In genomic region chr6:6811151-6812002, GRCh38 we compare ENCODE assay signal across 8 cellular contexts.
DNase-seq lines count a peak whose midpoint lies in the region; ATAC-seq and TF ChIP-seq lines count a peak whose summit lies in the region.

No MANE protein-coding gene starts in this region.

- H3K9me3 Mint-ChIP-seq in activated naive CD4-positive, alpha-beta T cell treated with anti-CD3 and anti-CD28 coated beads, Interleukin-2, amount 10 ng/mL, durations not matched to agents 7 days and 5 days: no peaks in the 10 kb centered on the region
- peaks cover 0 to 1% (median 0%) of the 10 kb centered on the region in 5 experiments for H3K9me3 Mint-ChIP-seq in brain

- H3K36me3 ChIP-seq in stomach: no peaks in the 10 kb centered on the region

- peak overlapping the region; percentile 85 for H3K27ac Mint-ChIP-seq in activated naive CD4-positive, alpha-beta T cell treated with anti-CD3 and anti-CD28 coated beads, Interleukin-2, amount 10 ng/mL, durations not matched to agents 7 days and 5 days
- peak overlapping the region in 2 of 5 experiments; percentile 35 to 76 for H3K27ac Mint-ChIP-seq in brain

- CTCF ChIA-PET in activated naive CD4-positive, alpha-beta T cell treated with anti-CD3 and anti-CD28 coated beads, Interleukin-2, amount 10 ng/mL, durations not matched to agents 7 days and 5 days (lab: Charles Lee): no interaction called here

- TF ChIP-seq EP300 in stomach (IDR thresholded peaks at IDR 0.05): no peak

- H3K9me3 ChIP-seq in stomach: no peaks in the 10 kb centered on the region

- 3 to 14% (median 7%) methylated on average over 16 of the region's 16 CpGs for WGBS in stomach, 5 donors

- no peak for TF ChIP-seq POLR2A in stomach (IDR thresholded peaks at IDR 0.05)

- peaks cover 6 to 13% (median 10%) of the 10 kb centered on the region in 4 donors for H3K4me1 ChIP-seq in stomach

- no peaks in the 10 kb centered on the region for H3K27me3 ChIP-seq in stomach

- intact Hi-C loops in stomach (cut with DNase I; ENCODE audit: low total_unique reads): no loop called here

- peaks cover 27% of the 10 kb centered on the region for H3K4me1 Mint-ChIP-seq in activated naive CD4-positive, alpha-beta T cell treated with anti-CD3 and anti-CD28 coated beads, Interleukin-2, amount 10 ng/mL, durations not matched to agents 7 days and 5 days
- peaks cover 16% of the 10 kb centered on the region for H3K4me1 Mint-ChIP-seq in brain

- TF ChIP-seq CTCF in brain (conservative IDR thresholded peaks at IDR 0.05): no peak
- no peak for TF ChIP-seq CTCF in stomach (IDR thresholded peaks at IDR 0.05)

- H3K4me3 Mint-ChIP-seq in activated naive CD4-positive, alpha-beta T cell treated with anti-CD3 and anti-CD28 coated beads, Interleukin-2, amount 10 ng/mL, durations not matched to agents 7 days and 5 days: peak overlapping the region; percentile 74
- H3K4me3 Mint-ChIP-seq in brain: peak overlapping the region in 4 of 5 experiments; percentile 41 to 67 (median 49)

- H3K4me3 ChIP-seq in stomach: peak overlapping the region; percentile 32 to 44 (median 38)

- peak overlapping the region; percentile 53 to 83 (median 67) for H3K27ac ChIP-seq in stomach

- peaks cover 29% of the 10 kb centered on the region for H3K27me3 Mint-ChIP-seq in activated naive CD4-positive, alpha-beta T cell treated with anti-CD3 and anti-CD28 coated beads, Interleukin-2, amount 10 ng/mL, durations not matched to agents 7 days and 5 days
- peaks cover 2% of the 10 kb centered on the region for H3K27me3 Mint-ChIP-seq in brain

- peak; percentile 57 for DNase-seq in activated naive CD4-positive, alpha-beta T cell treated with anti-CD3 and anti-CD28 coated beads, Interleukin-2, amount 10 ng/mL, durations not matched to agents 7 days and 5 days
- no peak for DNase-seq in activated naive CD4-positive, alpha-beta T cell (lab: John Stamatoyannopoulos, UW)
- DNase-seq in NCI-H2227 treated with DMSO at 0.1 percent for 48 hours (lab: John Stamatoyannopoulos, UW): peak; percentile 35
- peak; percentile 95 for DNase-seq in kidney tubule cell (ENCODE audit: low spot score)
- peak; percentile 65 for DNase-seq in stomach
- DNase-seq in HK-2 (ENCODE audit: unreplicated experiment): no peak

- H3K36me3 Mint-ChIP-seq in activated naive CD4-positive, alpha-beta T cell treated with anti-CD3 and anti-CD28 coated beads, Interleukin-2, amount 10 ng/mL, durations not matched to agents 7 days and 5 days: no peaks in the 10 kb centered on the region
- no peaks in the 10 kb centered on the region for H3K36me3 Mint-ChIP-seq in brain

- ATAC-seq in HG03457 (IDR thresholded peaks at IDR 0.05; ENCODE audit: unreplicated experiment): no peak

Comparison
In these comparisons a context has a peak if more than half of its experiments do, and no peak if none do; other contexts are left out.
1. DNase-seq: peak in activated naive CD4-positive, alpha-beta T cell treated with anti-CD3 and anti-CD28 coated beads, Interleukin-2, amount 10 ng/mL, durations not matched to agents 7 days and 5 days (single experiment), NCI-H2227 treated with DMSO at 0.1 percent for 48 hours (single experiment), kidney tubule cell (single experiment) and stomach (single experiment); none in activated naive CD4-positive, alpha-beta T cell (0 of 4) and HK-2 (single experiment).